1 cellular context compared by ENCODE assay signal in the genomic region with DNA sequence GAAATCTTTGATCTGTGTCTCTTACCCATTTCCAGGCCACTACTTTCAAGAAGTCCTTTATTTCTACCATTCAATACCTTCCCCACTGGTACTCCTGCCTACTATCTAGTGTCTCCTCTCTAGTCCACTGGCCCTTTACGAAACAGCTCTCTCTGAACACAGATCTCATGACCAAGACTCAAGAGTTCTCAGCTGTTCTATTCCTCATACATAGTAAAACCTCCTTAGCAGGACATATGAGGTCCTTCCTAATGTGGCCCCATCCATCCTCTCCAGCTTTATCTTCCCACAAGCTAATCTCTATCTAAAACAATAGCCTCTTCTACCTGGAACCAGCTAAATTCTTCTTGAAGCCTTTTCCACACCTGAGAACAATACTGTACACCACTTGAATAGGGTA.
TF ChIP-seq lines count a peak whose summit lies in the region.

No MANE protein-coding gene starts in this region.

TF ChIP-seq in H1, 55 proteins besides CTCF, POLR2A, EP300 and RAD21:
- TF ChIP-seq GTF2F1 (IDR thresholded peaks at IDR 0.05; ENCODE audit: borderline replicate concordance, low read depth, low read length) (no peak), TAF1 (IDR thresholded peaks at IDR 0.05; ENCODE audit: low read depth, low read length) (no peak), CBX8 (IDR thresholded peaks at IDR 0.05; ENCODE audit: borderline replicate concordance, low read depth, low read length) (no peak), ZNF274 (IDR thresholded peaks at IDR 0.05; ENCODE audit: borderline replicate concordance, extremely low read depth, low read length) (no peak), BACH1 (IDR thresholded peaks at IDR 0.05; ENCODE audit: low read length) (no peak)
- TF ChIP-seq, protein P1, sequence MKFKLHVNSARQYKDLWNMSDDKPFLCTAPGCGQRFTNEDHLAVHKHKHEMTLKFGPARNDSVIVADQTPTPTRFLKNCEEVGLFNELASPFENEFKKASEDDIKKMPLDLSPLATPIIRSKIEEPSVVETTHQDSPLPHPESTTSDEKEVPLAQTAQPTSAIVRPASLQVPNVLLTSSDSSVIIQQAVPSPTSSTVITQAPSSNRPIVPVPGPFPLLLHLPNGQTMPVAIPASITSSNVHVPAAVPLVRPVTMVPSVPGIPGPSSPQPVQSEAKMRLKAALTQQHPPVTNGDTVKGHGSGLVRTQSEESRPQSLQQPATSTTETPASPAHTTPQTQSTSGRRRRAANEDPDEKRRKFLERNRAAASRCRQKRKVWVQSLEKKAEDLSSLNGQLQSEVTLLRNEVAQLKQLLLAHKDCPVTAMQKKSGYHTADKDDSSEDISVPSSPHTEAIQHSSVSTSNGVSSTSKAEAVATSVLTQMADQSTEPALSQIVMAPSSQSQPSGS (IDR thresholded peaks at IDR 0.05; ENCODE audit: low read length): no peak
